19 cellular contexts compared by ENCODE assay signal in genomic region chr22:25493794-25494193, GRCh38.
DNase-seq lines count a peak whose midpoint lies in the region; ATAC-seq and TF ChIP-seq lines count a peak whose summit lies in the region.
"Had no signal": no experiment of that assay in that cellular context is flagged by ENCODE, and none has a peak within 500 bp of the region (broad histone marks: within the 10 kb centered on the region; RNA-seq: fewer than 3 reads in every experiment).

No MANE protein-coding gene starts in this region.

- H2AFZ ChIP-seq in neural progenitor cell (replicated peaks), result no peak overlapping the region

- DNase-seq in DMS 273 treated with DMSO at 0.1 percent for 48 hours (lab: John Stamatoyannopoulos, UW) (peak; percentile 77), DMS 273 (lab: John Stamatoyannopoulos, UW; ENCODE audit: unreplicated experiment) (no peak), SJCRH30 (no peak), endodermal cell (no peak), neural progenitor cell (ENCODE audit: low spot score) (no peak), mucosa of descending colon (no peak)
- DNase-seq in effector CD8-positive, alpha-beta T cell (lab: John Stamatoyannopoulos, UW), result no peak
- DNase-seq in activated T-helper 2 cell treated with anti-CD3 and anti-CD28 coated beads, Interferon-gamma antibody, Interleukin-2, Interleukin-4, amounts not matched to agents 10 μg/mL and 5 μg/mL and 100 μg/mL, durations not matched to agents 14 hours and 24 hours and 36 hours (ENCODE audit: low spot score), result no peak
- DNase-seq: CD8-positive, alpha-beta T cell; DMS53; GDM1; H7; MV-4-11; NCI-H187; NCI-H510A; OCI-M1 had no signal

- H3K4me3 ChIP-seq in SJCRH30 (peak overlapping the region; percentile 6), endodermal cell (ENCODE audit: low read length) (no peak overlapping the region), neural progenitor cell (no peak overlapping the region), mucosa of descending colon (no peak overlapping the region)
- H3K4me3 ChIP-seq: SJSA1 had no signal

- peaks cover 4% of the 10 kb centered on the region for H3K36me3 Mint-ChIP-seq in endodermal cell (ENCODE audit: low read depth)
- peaks cover 24% of the 10 kb centered on the region for H3K36me3 Mint-ChIP-seq in neural progenitor cell
- peaks cover 23% of the 10 kb centered on the region for H3K36me3 Mint-ChIP-seq in activated T-helper 2 cell treated with anti-CD3 and anti-CD28 coated beads, Interferon-gamma antibody, Interleukin-2, Interleukin-4, amounts not matched to agents 10 μg/mL and 5 μg/mL and 100 μg/mL, durations not matched to agents 14 hours and 24 hours and 36 hours (ENCODE audit: low read depth)

- H3K36me3 ChIP-seq in SJCRH30 (no peaks in the 10 kb centered on the region), endodermal cell (ENCODE audit: control insufficient read depth, insufficient read depth, low read length) (no peaks in the 10 kb centered on the region), neural progenitor cell (no peaks in the 10 kb centered on the region), mucosa of descending colon (ENCODE audit: low read depth) (no peaks in the 10 kb centered on the region)
- H3K36me3 ChIP-seq: SJSA1 had no signal

- no peak for TF ChIP-seq CTCF in endodermal cell (conservative IDR thresholded peaks at IDR 0.05)
- no peak for TF ChIP-seq CTCF in neural progenitor cell (IDR thresholded peaks at IDR 0.05)
- no peak for TF ChIP-seq CTCF in mucosa of descending colon (IDR thresholded peaks at IDR 0.05)

- H3K27me3 Mint-ChIP-seq in endodermal cell (ENCODE audit: insufficient read depth) (no peaks in the 10 kb centered on the region), neural progenitor cell (ENCODE audit: insufficient read depth, low read depth) (peaks cover 6% of the 10 kb centered on the region)
- peaks cover 5% of the 10 kb centered on the region for H3K27me3 Mint-ChIP-seq in activated T-helper 2 cell treated with anti-CD3 and anti-CD28 coated beads, Interferon-gamma antibody, Interleukin-2, Interleukin-4, amounts not matched to agents 10 μg/mL and 5 μg/mL and 100 μg/mL, durations not matched to agents 14 hours and 24 hours and 36 hours (ENCODE audit: low read depth)

- WGBS in endodermal cell (ENCODE audit: insufficient coverage in 1 of 2, insufficient read length in 1 of 2), 2 experiments, result 88 to 91% methylated on average over 3 of the region's 4 CpGs

- H3K4me1 Mint-ChIP-seq in endodermal cell (peaks cover 9% of the 10 kb centered on the region), neural progenitor cell (peaks cover 7% of the 10 kb centered on the region)
- peaks cover 24% of the 10 kb centered on the region for H3K4me1 Mint-ChIP-seq in activated T-helper 2 cell treated with anti-CD3 and anti-CD28 coated beads, Interferon-gamma antibody, Interleukin-2, Interleukin-4, amounts not matched to agents 10 μg/mL and 5 μg/mL and 100 μg/mL, durations not matched to agents 14 hours and 24 hours and 36 hours (ENCODE audit: low read depth)

- H3K27me3 ChIP-seq in SJCRH30 (no peaks in the 10 kb centered on the region), endodermal cell (ENCODE audit: control insufficient read depth, insufficient read depth, low read length, poor library complexity, severe bottlenecking) (no peaks in the 10 kb centered on the region), neural progenitor cell (no peaks in the 10 kb centered on the region)

- peak overlapping the region; percentile 28 for H3K27ac Mint-ChIP-seq in endodermal cell
- peak overlapping the region; percentile 39 for H3K27ac Mint-ChIP-seq in neural progenitor cell
- H3K27ac Mint-ChIP-seq in activated T-helper 2 cell treated with anti-CD3 and anti-CD28 coated beads, Interferon-gamma antibody, Interleukin-2, Interleukin-4, amounts not matched to agents 10 μg/mL and 5 μg/mL and 100 μg/mL, durations not matched to agents 14 hours and 24 hours and 36 hours, result no peak overlapping the region
- H3K27ac Mint-ChIP-seq: CD8-positive, alpha-beta T cell; IgD-negative memory B cell had no signal

- ATAC-seq in mucosa of descending colon, result no peak
- ATAC-seq: CD8-positive, alpha-beta T cell had no signal

- H3K9me3 Mint-ChIP-seq in endodermal cell (no peaks in the 10 kb centered on the region), neural progenitor cell (no peaks in the 10 kb centered on the region)
- peaks cover 5% of the 10 kb centered on the region for H3K9me3 Mint-ChIP-seq in activated T-helper 2 cell treated with anti-CD3 and anti-CD28 coated beads, Interferon-gamma antibody, Interleukin-2, Interleukin-4, amounts not matched to agents 10 μg/mL and 5 μg/mL and 100 μg/mL, durations not matched to agents 14 hours and 24 hours and 36 hours

- no peaks in the 10 kb centered on the region for H4K20me1 ChIP-seq in neural progenitor cell (ENCODE audit: low read depth)

- H3K4me3 Mint-ChIP-seq in endodermal cell, result no peak overlapping the region
- H3K4me3 Mint-ChIP-seq in neural progenitor cell, result no peak overlapping the region
- H3K4me3 Mint-ChIP-seq in activated T-helper 2 cell treated with anti-CD3 and anti-CD28 coated beads, Interferon-gamma antibody, Interleukin-2, Interleukin-4, amounts not matched to agents 10 μg/mL and 5 μg/mL and 100 μg/mL, durations not matched to agents 14 hours and 24 hours and 36 hours (ENCODE audit: low read depth), result no peak overlapping the region
- H3K4me3 Mint-ChIP-seq: CD8-positive, alpha-beta T cell; IgD-negative memory B cell had no signal

- no peaks in the 10 kb centered on the region for H3K79me2 ChIP-seq in neural progenitor cell (ENCODE audit: low read depth)

- H3K27ac ChIP-seq in SJCRH30, result peak overlapping the region; percentile 40
- H3K27ac ChIP-seq in endodermal cell (ENCODE audit: low read depth, low read length), result peak overlapping the region; percentile 93
- no peak overlapping the region for H3K27ac ChIP-seq in neural progenitor cell
- H3K27ac ChIP-seq: 22Rv1, SJSA1 had no signal

- intact Hi-C loops in mucosa of descending colon (cut with DNase I, micrococcal nuclease), result no loop called here
- intact Hi-C loops in activated T-helper 2 cell treated with anti-CD3 and anti-CD28 coated beads, Interferon-gamma antibody, Interleukin-2, Interleukin-4, amounts not matched to agents 10 μg/mL and 5 μg/mL and 100 μg/mL, durations not matched to agents 14 hours and 24 hours and 36 hours (cut with micrococcal nuclease), result no loop called here

- H3F3A ChIP-seq in neural progenitor cell (ENCODE audit: low read depth), result no peaks in the 10 kb centered on the region

- H3K4me1 ChIP-seq in SJCRH30, result peaks cover 60% of the 10 kb centered on the region
- H3K4me1 ChIP-seq in endodermal cell (ENCODE audit: control insufficient read depth, insufficient read depth, low read length), result no peaks in the 10 kb centered on the region
- H3K4me1 ChIP-seq in neural progenitor cell, result no peaks in the 10 kb centered on the region
- H3K4me1 ChIP-seq in mucosa of descending colon (ENCODE audit: low read depth), result no peaks in the 10 kb centered on the region
- H3K4me1 ChIP-seq: SJSA1 had no signal

- H3K9me3 ChIP-seq in SJCRH30 (replicated peaks) (no peaks in the 10 kb centered on the region), endodermal cell (ENCODE audit: control insufficient read depth, low read length) (no peaks in the 10 kb centered on the region), neural progenitor cell (ENCODE audit: low read depth) (no peaks in the 10 kb centered on the region), mucosa of descending colon (no peaks in the 10 kb centered on the region)
- H3K9me3 ChIP-seq: SJSA1 had no signal

- H3K9ac ChIP-seq in endodermal cell (ENCODE audit: extremely low read depth, low read length, poor library complexity, severe bottlenecking) (no peak overlapping the region), neural progenitor cell (no peak overlapping the region)

- H3K4me2 ChIP-seq in neural progenitor cell, result no peak overlapping the region
